8 cellular contexts compared by ENCODE assay signal in the genomic region with DNA sequence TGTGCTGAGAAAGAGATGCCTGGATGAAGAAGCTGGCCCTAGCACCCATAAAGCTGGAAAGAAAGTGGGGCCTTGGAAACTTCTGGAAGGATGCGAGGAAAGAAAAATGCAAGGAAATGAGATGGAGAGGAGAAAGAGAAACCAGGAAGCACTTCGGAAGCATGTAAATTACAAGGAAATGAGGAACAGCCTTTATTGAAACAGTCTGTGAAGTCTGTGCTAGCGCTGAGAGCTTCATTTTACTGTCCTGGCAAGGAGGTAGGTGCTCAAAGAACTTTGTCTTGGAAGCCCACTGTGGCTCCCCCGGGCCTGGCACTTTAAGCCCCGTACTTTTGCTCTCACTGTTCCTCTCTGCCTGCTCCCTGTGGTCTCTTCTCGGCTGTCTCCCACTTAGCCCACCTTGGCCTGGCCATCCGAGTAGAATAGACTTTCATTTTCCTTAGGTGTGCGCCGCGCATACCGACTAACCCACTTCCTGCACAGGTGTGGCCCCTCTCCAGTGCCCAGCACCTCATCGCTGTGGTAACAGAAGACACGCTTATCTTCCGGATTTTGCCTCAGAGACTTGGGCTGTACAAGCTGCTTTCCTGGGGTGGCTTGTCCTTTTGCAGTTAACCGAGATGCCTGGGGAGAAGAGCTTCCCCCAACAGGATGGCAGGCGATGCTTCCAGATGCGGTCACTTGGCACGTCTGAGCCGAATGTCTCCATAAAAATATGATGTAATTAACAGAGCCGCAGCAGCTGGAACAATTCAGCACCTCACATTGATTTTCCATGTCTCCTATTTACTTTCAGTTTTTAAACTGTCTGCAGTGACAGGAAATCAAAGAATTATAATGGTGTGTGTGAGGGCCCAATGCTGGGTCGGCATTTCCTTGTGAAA.
A peak's percentile ranks its signal among the peaks of the same experiment; 100 is the strongest.
DNase-seq lines count a peak whose midpoint lies in the region; ATAC-seq, FAIRE-seq and TF ChIP-seq lines count a peak whose summit lies in the region.

No MANE protein-coding gene starts in this region.

- H3K27ac ChIP-seq in tibial artery, result peak overlapping the region in 1 of 2 donors; percentile 30

- H3K27me3 ChIP-seq in tibial artery, result no peaks in the 10 kb centered on the region

- TF ChIP-seq CTCF in tibial artery (IDR thresholded peaks at IDR 0.05) (no peak), D721Med (IDR thresholded peaks at IDR 0.05; ENCODE audit: insufficient read depth, missing control alignments) (no peak)

- H3K27ac Mint-ChIP-seq in activated T-cell treated with anti-CD3 and anti-CD28 coated beads, Interleukin-2, amount 50 U/mL, for 24 hours, result peak overlapping the region; percentile 57

- no peaks in the 10 kb centered on the region for H3K9me3 Mint-ChIP-seq in activated T-cell treated with anti-CD3 and anti-CD28 coated beads, Interleukin-2, amount 50 U/mL, for 24 hours

- H3K4me3 ChIP-seq in tibial artery, result peak overlapping the region; percentile 36 to 42

- peak; percentile 5 for DNase-seq in stimulated activated CD4-positive, alpha-beta T cell treated with anti-CD3 and anti-CD28 coated beads, Interleukin-12 subunit alpha, Interleukin-12 subunit beta, amount 100 ng/mL, for 4 hours
- DNase-seq in stimulated activated CD4-positive, alpha-beta T cell treated with anti-CD3 and anti-CD28 coated beads, Interleukin-1b, Interleukin-23, amount 100 ng/mL, for 48 hours, result no peak
- DNase-seq in activated T-cell treated with anti-CD3 and anti-CD28 coated beads, Interleukin-2, amount 50 U/mL, for 24 hours, result peak; percentile 35
- DNase-seq in left colon (peak; percentile 26 to 42), tibial artery (peak in 1 of 2 donors; percentile 35), retina (no peak), D721Med (ENCODE audit: insufficient read length, low spot score) (no peak)

- ATAC-seq in HG03565 (IDR thresholded peaks at IDR 0.05; ENCODE audit: unreplicated experiment), result peak; percentile 58
- ATAC-seq in left colon, result peak; percentile 82

- H3K4me3 Mint-ChIP-seq in activated T-cell treated with anti-CD3 and anti-CD28 coated beads, Interleukin-2, amount 50 U/mL, for 24 hours, result peak overlapping the region; percentile 69

- FAIRE-seq in D721Med (lab: Jason Lieb, UNC), result no peak

- H3K36me3 Mint-ChIP-seq in activated T-cell treated with anti-CD3 and anti-CD28 coated beads, Interleukin-2, amount 50 U/mL, for 24 hours (ENCODE audit: low read depth), result no peaks in the 10 kb centered on the region

- intact Hi-C loops in left colon (cut with DNase I, micrococcal nuclease) (no loop called here), tibial artery (cut with DNase I; ENCODE audit: low total_unique reads) (no loop called here)

- no peaks in the 10 kb centered on the region for H3K36me3 ChIP-seq in tibial artery

- no peaks in the 10 kb centered on the region for H3K4me1 ChIP-seq in tibial artery

- H3K9me3 ChIP-seq in tibial artery, result no peaks in the 10 kb centered on the region

- H3K4me1 Mint-ChIP-seq in activated T-cell treated with anti-CD3 and anti-CD28 coated beads, Interleukin-2, amount 50 U/mL, for 24 hours (ENCODE audit: low read depth), result peaks cover 16% of the 10 kb centered on the region

- H3K27me3 Mint-ChIP-seq in activated T-cell treated with anti-CD3 and anti-CD28 coated beads, Interleukin-2, amount 50 U/mL, for 24 hours, result no peaks in the 10 kb centered on the region

Comparison
In these comparisons a context has a peak if more than half of its experiments do, and no peak if none do; other contexts are left out.
1. DNase-seq: peak in stimulated activated CD4-positive, alpha-beta T cell treated with anti-CD3 and anti-CD28 coated beads, Interleukin-12 subunit alpha, Interleukin-12 subunit beta, amount 100 ng/mL, for 4 hours (single experiment), activated T-cell treated with anti-CD3 and anti-CD28 coated beads, Interleukin-2, amount 50 U/mL, for 24 hours (single experiment) and left colon (2 of 2); none in stimulated activated CD4-positive, alpha-beta T cell treated with anti-CD3 and anti-CD28 coated beads, Interleukin-1b, Interleukin-23, amount 100 ng/mL, for 48 hours (single experiment), retina (single experiment) and D721Med (single experiment).